ENCODE assay signal across 16 cellular contexts in the genomic region with DNA sequence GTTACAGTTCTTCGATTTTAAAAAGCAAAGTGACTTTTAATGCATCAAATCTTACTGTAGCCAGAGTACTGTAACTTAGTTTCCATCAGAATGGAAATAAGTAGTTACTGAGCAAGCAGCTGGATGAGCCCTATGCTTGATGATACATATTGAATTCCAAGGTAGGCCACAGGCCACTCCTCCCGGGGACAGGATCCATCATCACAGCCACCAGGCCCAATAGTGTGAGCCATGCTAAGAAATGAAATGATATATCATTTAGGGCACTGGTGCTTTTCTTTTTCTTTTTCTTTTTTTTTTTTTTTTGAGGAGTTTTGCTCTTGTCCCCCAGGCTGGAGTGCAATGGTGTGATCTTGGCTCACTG. TPM values are rescaled to one million over a fixed set of nuclear protein-coding genes. Genes with fewer than 3 reads are reported as not detected.
DNase-seq lines count a peak whose midpoint lies in the region; ATAC-seq and TF ChIP-seq lines count a peak whose summit lies in the region.
"Had no signal": no experiment of that assay in that cellular context is flagged by ENCODE, and none has a peak within 500 bp of the region (broad histone marks: within the 10 kb centered on the region; RNA-seq: fewer than 3 reads in every experiment).

No MANE protein-coding gene starts in this region.

- no peak for TF ChIP-seq RAD21 in liver (IDR thresholded peaks at IDR 0.05)

- TF ChIP-seq CTCF in RWPE2 (IDR thresholded peaks at IDR 0.05; ENCODE audit: poor library complexity, severe bottlenecking) (no peak), liver (IDR thresholded peaks at IDR 0.05; ENCODE audit: low read depth, low read length, missing input control) (no peak), vagina (IDR thresholded peaks at IDR 0.05) (no peak)

- TF ChIP-seq POLR2A in vagina (IDR thresholded peaks at IDR 0.05): no peak

- 81% methylated on average over 2 of the region's 2 CpGs for WGBS in right cardiac atrium
- WGBS in liver: 77% methylated on average over 2 of the region's 2 CpGs

- DNase-seq in right cardiac atrium (no peak), cardiac septum (ENCODE audit: low spot score) (no peak), RWPE2 (ENCODE audit: low spot score) (no peak), vagina (ENCODE audit: extremely low spot score in 2 of 2) (no peak), globus pallidus (ENCODE audit: low spot score) (no peak), DMS79 treated with DMSO at 0.1 percent for 48 hours (lab: John Stamatoyannopoulos, UW) (no peak), NCI-H2107 treated with DMSO at 0.1 percent for 48 hours (lab: John Stamatoyannopoulos, UW; ENCODE audit: unreplicated experiment) (no peak)
- DNase-seq: cortex of kidney; hypothalamus; NCI-H1417; NCI-H524 treated with DMSO at 0.1 percent for 48 hours; posterior cingulate gyrus; stimulated activated naive CD8-positive, alpha-beta T cell treated with anti-CD3 and anti-CD28 coated beads, Interleukin-15, Interleukin-2, amounts not matched to agents 100 U/mL and 50 U/mL, for 24 hours; transverse colon had no signal

- H3K27ac ChIP-seq in right cardiac atrium (ENCODE audit: low read length) (peak overlapping the region; percentile 26), RWPE2 (ENCODE audit: poor library complexity, severe bottlenecking) (peak overlapping the region; percentile 11), liver (ENCODE audit: low read depth in 1 of 2, low read length in 2 of 2) (peak overlapping the region; percentile 53 to 59), vagina (peak overlapping the region; percentile 75)

- no peak for ATAC-seq in right cardiac atrium
- ATAC-seq in RWPE2 (ENCODE audit: low read depth): no peak
- ATAC-seq: stimulated activated naive CD8-positive, alpha-beta T cell treated with anti-CD3 and anti-CD28 coated beads, Interleukin-15, Interleukin-2, amounts not matched to agents 100 U/mL and 50 U/mL, for 24 hours had no signal

- H3K9me3 ChIP-seq in right cardiac atrium (ENCODE audit: control insufficient read depth, low read length) (no peaks in the 10 kb centered on the region), RWPE2 (ENCODE audit: severe bottlenecking) (no peaks in the 10 kb centered on the region), liver (ENCODE audit: control insufficient read depth in 4 of 4, low read length in 3 of 4) (no peaks in the 10 kb centered on the region), vagina (no peaks in the 10 kb centered on the region)
- H3K9me3 ChIP-seq: BE2C, transverse colon had no signal

- H3K4me1 ChIP-seq in right cardiac atrium (ENCODE audit: control insufficient read depth, insufficient read depth, low read length) (peaks cover 8% of the 10 kb centered on the region), RWPE2 (ENCODE audit: insufficient read depth, poor library complexity, severe bottlenecking) (peaks cover 4% of the 10 kb centered on the region), liver (ENCODE audit: control insufficient read depth in 4 of 4, insufficient read depth in 4 of 4, low read length in 3 of 4) (peaks cover 4 to 12% (median 9%) of the 10 kb centered on the region in 4 donors), vagina (peaks cover 28% of the 10 kb centered on the region)
- H3K4me1 ChIP-seq: transverse colon had no signal

- H3K4me3 ChIP-seq in right cardiac atrium (ENCODE audit: low read length) (no peak overlapping the region), RWPE2 (ENCODE audit: severe bottlenecking) (no peak overlapping the region), liver (ENCODE audit: low read depth in 1 of 3, low read length in 3 of 3) (no peak overlapping the region), vagina (no peak overlapping the region)
- H3K4me3 ChIP-seq: transverse colon had no signal

- intact Hi-C loops in right cardiac atrium (cut with DNase I) (no loop called here), cardiac septum (cut with DNase I) (no loop called here), vagina (cut with DNase I) (no loop called here)

- no peak overlapping the region for H3K9ac ChIP-seq in liver (ENCODE audit: low read depth in 1 of 2, low read length in 2 of 2)

- no peaks in the 10 kb centered on the region for H3K27me3 ChIP-seq in right cardiac atrium (ENCODE audit: control insufficient read depth, insufficient read depth)
- H3K27me3 ChIP-seq in RWPE2 (ENCODE audit: insufficient read depth, poor library complexity, severe bottlenecking): no peaks in the 10 kb centered on the region
- no peaks in the 10 kb centered on the region for H3K27me3 ChIP-seq in liver (ENCODE audit: control insufficient read depth in 4 of 4, insufficient read depth in 4 of 4, low read length in 3 of 4)
- H3K27me3 ChIP-seq in vagina: no peaks in the 10 kb centered on the region
- H3K27me3 ChIP-seq: BE2C, transverse colon had no signal

- H3K36me3 ChIP-seq in RWPE2 (ENCODE audit: low read depth): peaks cover 26% of the 10 kb centered on the region
- H3K36me3 ChIP-seq in liver (ENCODE audit: control insufficient read depth in 4 of 4, insufficient read depth in 3 of 4, low read depth in 1 of 4, low read length in 3 of 4): no peaks in the 10 kb centered on the region
- H3K36me3 ChIP-seq in vagina: no peaks in the 10 kb centered on the region
- H3K36me3 ChIP-seq: transverse colon had no signal

TF ChIP-seq in liver, 16 proteins besides CTCF, POLR2A, EP300 and RAD21:
- TF ChIP-seq FOXA2 (IDR thresholded peaks at IDR 0.05) (no peak), HNF4A (conservative IDR thresholded peaks at IDR 0.05) (no peak)
- TF ChIP-seq, protein P1, sequence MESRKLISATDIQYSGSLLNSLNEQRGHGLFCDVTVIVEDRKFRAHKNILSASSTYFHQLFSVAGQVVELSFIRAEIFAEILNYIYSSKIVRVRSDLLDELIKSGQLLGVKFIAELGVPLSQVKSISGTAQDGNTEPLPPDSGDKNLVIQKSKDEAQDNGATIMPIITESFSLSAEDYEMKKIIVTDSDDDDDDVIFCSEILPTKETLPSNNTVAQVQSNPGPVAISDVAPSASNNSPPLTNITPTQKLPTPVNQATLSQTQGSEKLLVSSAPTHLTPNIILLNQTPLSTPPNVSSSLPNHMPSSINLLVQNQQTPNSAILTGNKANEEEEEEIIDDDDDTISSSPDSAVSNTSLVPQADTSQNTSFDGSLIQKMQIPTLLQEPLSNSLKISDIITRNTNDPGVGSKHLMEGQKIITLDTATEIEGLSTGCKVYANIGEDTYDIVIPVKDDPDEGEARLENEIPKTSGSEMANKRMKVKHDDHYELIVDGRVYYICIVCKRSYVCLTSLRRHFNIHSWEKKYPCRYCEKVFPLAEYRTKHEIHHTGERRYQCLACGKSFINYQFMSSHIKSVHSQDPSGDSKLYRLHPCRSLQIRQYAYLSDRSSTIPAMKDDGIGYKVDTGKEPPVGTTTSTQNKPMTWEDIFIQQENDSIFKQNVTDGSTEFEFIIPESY (IDR thresholded peaks at IDR 0.05): no peak
- TF ChIP-seq, protein P2, sequence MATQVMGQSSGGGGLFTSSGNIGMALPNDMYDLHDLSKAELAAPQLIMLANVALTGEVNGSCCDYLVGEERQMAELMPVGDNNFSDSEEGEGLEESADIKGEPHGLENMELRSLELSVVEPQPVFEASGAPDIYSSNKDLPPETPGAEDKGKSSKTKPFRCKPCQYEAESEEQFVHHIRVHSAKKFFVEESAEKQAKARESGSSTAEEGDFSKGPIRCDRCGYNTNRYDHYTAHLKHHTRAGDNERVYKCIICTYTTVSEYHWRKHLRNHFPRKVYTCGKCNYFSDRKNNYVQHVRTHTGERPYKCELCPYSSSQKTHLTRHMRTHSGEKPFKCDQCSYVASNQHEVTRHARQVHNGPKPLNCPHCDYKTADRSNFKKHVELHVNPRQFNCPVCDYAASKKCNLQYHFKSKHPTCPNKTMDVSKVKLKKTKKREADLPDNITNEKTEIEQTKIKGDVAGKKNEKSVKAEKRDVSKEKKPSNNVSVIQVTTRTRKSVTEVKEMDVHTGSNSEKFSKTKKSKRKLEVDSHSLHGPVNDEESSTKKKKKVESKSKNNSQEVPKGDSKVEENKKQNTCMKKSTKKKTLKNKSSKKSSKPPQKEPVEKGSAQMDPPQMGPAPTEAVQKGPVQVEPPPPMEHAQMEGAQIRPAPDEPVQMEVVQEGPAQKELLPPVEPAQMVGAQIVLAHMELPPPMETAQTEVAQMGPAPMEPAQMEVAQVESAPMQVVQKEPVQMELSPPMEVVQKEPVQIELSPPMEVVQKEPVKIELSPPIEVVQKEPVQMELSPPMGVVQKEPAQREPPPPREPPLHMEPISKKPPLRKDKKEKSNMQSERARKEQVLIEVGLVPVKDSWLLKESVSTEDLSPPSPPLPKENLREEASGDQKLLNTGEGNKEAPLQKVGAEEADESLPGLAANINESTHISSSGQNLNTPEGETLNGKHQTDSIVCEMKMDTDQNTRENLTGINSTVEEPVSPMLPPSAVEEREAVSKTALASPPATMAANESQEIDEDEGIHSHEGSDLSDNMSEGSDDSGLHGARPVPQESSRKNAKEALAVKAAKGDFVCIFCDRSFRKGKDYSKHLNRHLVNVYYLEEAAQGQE (IDR thresholded peaks at IDR 0.05): no peak

RNA-seq across cellular contexts. Expression of gene TOMM7, which starts 42.9 kb away (rescaled TPM):
- total RNA-seq in right cardiac atrium: 100 to 1,000 TPM; 447 to 559 (median 471) TPM
- 365 TPM for polyA plus RNA-seq in right cardiac atrium
- total RNA-seq in cardiac septum: 318 TPM
- total RNA-seq in liver: 10 to 100 TPM; 39.2 to 73.7 TPM
- polyA plus RNA-seq in liver: 100 to 1,000 TPM; 200 to 271 TPM
- total RNA-seq in vagina: 167 TPM

Comparison
In these comparisons a context has a peak if more than half of its experiments do, and no peak if none do; other contexts are left out.
1. H3K27ac ChIP-seq: peak in every context shown above with its lines; median percentile 75 in vagina; 56 in liver; 26 in right cardiac atrium; 11 in RWPE2.